In genomic region chr5:51567636-51568035, GRCh38 we compare ENCODE assay signal across 1 cellular context.
TF ChIP-seq lines count a peak whose summit lies in the region.

No MANE protein-coding gene starts in this region.

TF ChIP-seq in SK-N-SH, 30 proteins besides CTCF, POLR2A, EP300 and RAD21 (continued from another document):
- no peak for TF ChIP-seq ZBTB33 (IDR thresholded peaks at IDR 0.05; ENCODE audit: borderline replicate concordance, low read depth)
